Comparison of ENCODE assay signal across 1 cellular context in the genomic region with DNA sequence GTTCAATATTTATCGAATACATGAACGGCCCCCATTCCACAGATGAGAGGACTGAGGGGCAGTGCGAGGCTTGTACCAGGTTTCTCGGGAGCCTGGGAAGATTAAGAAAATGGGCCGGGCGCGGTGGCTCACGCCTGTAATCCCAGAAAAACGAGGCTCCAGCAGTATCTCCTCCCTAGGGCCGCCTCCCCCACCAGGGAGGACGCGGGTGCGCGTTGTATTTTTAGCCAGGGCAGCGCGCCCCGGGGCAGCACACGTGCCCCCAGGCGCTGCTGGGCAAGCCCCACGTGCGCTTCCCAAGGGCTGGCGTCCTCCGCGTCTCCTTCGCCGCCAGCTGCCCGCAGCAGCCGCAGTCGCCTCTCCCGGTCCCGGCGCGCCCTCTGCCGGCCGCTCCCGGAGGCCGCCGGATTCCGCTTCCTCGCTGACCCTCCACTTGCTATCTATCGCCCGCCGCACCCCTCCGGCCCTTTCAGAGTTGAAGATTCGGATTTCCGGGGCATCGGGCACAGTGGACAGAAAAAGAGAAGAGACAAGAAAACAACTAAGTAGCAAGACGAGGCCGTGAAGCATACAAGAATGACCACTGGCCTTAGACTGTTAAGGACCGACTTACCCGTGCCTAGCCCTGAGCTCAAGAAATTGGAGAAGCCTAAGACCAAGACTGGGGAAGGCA.
A peak's percentile ranks its signal among the peaks of the same experiment; 100 is the strongest.
TF ChIP-seq lines count a peak whose summit lies in the region.

No MANE protein-coding gene starts in this region.

TF ChIP-seq in WTC11, 78 proteins besides CTCF, POLR2A, EP300 and RAD21 (continued from another document):
- TF ChIP-seq, protein P1, sequence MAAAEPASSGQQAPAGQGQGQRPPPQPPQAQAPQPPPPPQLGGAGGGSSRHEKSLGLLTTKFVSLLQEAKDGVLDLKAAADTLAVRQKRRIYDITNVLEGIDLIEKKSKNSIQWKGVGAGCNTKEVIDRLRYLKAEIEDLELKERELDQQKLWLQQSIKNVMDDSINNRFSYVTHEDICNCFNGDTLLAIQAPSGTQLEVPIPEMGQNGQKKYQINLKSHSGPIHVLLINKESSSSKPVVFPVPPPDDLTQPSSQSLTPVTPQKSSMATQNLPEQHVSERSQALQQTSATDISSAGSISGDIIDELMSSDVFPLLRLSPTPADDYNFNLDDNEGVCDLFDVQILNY (CRISPR knock-in tag; IDR thresholded peaks at IDR 0.05): 0 out of 2 replicates have a peak, but pooled peaks have one; percentile 61
- TF ChIP-seq NFATC4 (CRISPR knock-in tag; IDR thresholded peaks at IDR 0.05) (no peak), CREM (CRISPR knock-in tag; IDR thresholded peaks at IDR 0.05) (0 out of 2 replicates have a peak, but pooled peaks have one; percentile 59), EMX1 (CRISPR knock-in tag; IDR thresholded peaks at IDR 0.05) (no peak), MYBL2 (CRISPR knock-in tag; IDR thresholded peaks at IDR 0.05) (peak; percentile 84; the same call in 1 of the 2 replicates)
